ENCODE assay signal across 11 cellular contexts in the genomic region with DNA sequence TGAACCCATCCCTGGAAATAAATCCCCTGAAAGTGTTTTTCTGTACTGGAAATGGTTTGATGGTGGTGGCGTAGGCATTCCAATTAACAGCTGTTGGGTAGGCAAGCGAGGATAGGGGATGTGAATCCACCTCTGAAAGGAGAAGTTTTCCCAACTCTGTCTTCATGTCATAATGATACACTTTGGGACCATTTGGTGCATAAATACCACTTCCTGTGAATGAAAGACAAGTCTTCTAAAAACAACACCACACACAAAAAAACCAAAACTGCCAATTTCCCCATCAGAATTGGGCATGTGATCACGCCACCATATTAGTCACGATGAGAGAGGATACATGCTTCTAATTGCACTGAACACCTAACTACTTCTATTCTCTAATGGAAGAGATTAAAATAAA. TPM values are rescaled to one million over a fixed set of nuclear protein-coding genes. Genes with fewer than 3 reads are reported as not detected.
DNase-seq lines count a peak whose midpoint lies in the region; ATAC-seq and TF ChIP-seq lines count a peak whose summit lies in the region.
"Had no signal": no experiment of that assay in that cellular context is flagged by ENCODE, and none has a peak within 500 bp of the region (broad histone marks: within the 10 kb centered on the region; RNA-seq: fewer than 3 reads in every experiment).

No MANE protein-coding gene starts in this region.

- H3K36me3 Mint-ChIP-seq in T-helper 2 cell treated with Interferon-gamma antibody and Interleukin-4, amounts not matched to agents 5 μg/mL and 100 μg/mL, for 36 hours (ENCODE audit: low read depth) = peaks cover 40% of the 10 kb centered on the region

- H3K9me3 ChIP-seq in A673 (ENCODE audit: low read depth, low read length, poor library complexity, severe bottlenecking) = no peaks in the 10 kb centered on the region

- H3K4me3 ChIP-seq in GM12865 (ENCODE audit: low read depth, low read length) = no peak overlapping the region; the same call in 1 of the 2 replicates
- no peak overlapping the region for H3K4me3 ChIP-seq in A673 (ENCODE audit: low read depth, low read length, poor library complexity, severe bottlenecking)

- no peak overlapping the region for H3K27ac ChIP-seq in A673 (ENCODE audit: low read depth, low read length, poor library complexity, severe bottlenecking)

- TF ChIP-seq CTCF in GM12865 (IDR thresholded peaks at IDR 0.05; ENCODE audit: insufficient read depth, low read depth, low read length, missing control alignments) (no peak), A673 (conservative IDR thresholded peaks at IDR 0.05; ENCODE audit: low read depth, low read length) (no peak)

- no peaks in the 10 kb centered on the region for H3K4me1 ChIP-seq in A673 (ENCODE audit: insufficient read depth, low read length, poor library complexity, severe bottlenecking)

- peak; percentile 35 for ATAC-seq in GM21367 (IDR thresholded peaks at IDR 0.05; ENCODE audit: unreplicated experiment)
- peak; percentile 25 for ATAC-seq in HG03095 (IDR thresholded peaks at IDR 0.05; ENCODE audit: unreplicated experiment)

- H3K27ac Mint-ChIP-seq in T-helper 2 cell treated with Interferon-gamma antibody and Interleukin-4, amounts not matched to agents 5 μg/mL and 100 μg/mL, for 36 hours = peak overlapping the region; percentile 31

- H3K36me3 ChIP-seq in A673 (ENCODE audit: insufficient read depth, low read length, poor library complexity, severe bottlenecking) = no peaks in the 10 kb centered on the region

- H3K4me3 Mint-ChIP-seq in T-helper 2 cell treated with Interferon-gamma antibody and Interleukin-4, amounts not matched to agents 5 μg/mL and 100 μg/mL, for 36 hours = no peak overlapping the region

- H3K27me3 ChIP-seq in A673 (replicated peaks; ENCODE audit: insufficient read depth, low read depth, low read length, poor library complexity) = peaks cover 6% of the 10 kb centered on the region

- POLR2A ChIA-PET in A673 (lab: Charles Lee; ENCODE audit: low non-redundant PET) = no interaction called here

- no peaks in the 10 kb centered on the region for H3K27me3 Mint-ChIP-seq in T-helper 2 cell treated with Interferon-gamma antibody and Interleukin-4, amounts not matched to agents 5 μg/mL and 100 μg/mL, for 36 hours (ENCODE audit: low read depth)

- H3K9me3 Mint-ChIP-seq in T-helper 2 cell treated with Interferon-gamma antibody and Interleukin-4, amounts not matched to agents 5 μg/mL and 100 μg/mL, for 36 hours = no peaks in the 10 kb centered on the region

- H3K4me1 Mint-ChIP-seq in T-helper 2 cell treated with Interferon-gamma antibody and Interleukin-4, amounts not matched to agents 5 μg/mL and 100 μg/mL, for 36 hours (ENCODE audit: low read depth) = peaks cover 22% of the 10 kb centered on the region

- peak; percentile 49 for DNase-seq in GM12865 (ENCODE audit: low read depth)
- DNase-seq in T-helper 2 cell treated with Interferon-gamma antibody and Interleukin-4, amounts not matched to agents 5 μg/mL and 100 μg/mL, for 36 hours (ENCODE audit: low spot score) = no peak
- no peak for DNase-seq in activated CD4-positive, CD25-positive, alpha-beta regulatory T cell (lab: John Stamatoyannopoulos, UW)
- no peak for DNase-seq in NCI-H2196 treated with DMSO at 0.1 percent for 48 hours (lab: John Stamatoyannopoulos, UW; ENCODE audit: unreplicated experiment)
- no peak for DNase-seq in NCI-H2196 (lab: John Stamatoyannopoulos, UW; ENCODE audit: unreplicated experiment)
- DNase-seq in A673 (ENCODE audit: low spot score) = no peak
- DNase-seq: amniotic stem cell; occipital lobe; stimulated activated CD4-positive, alpha-beta T cell treated with anti-CD3 and anti-CD28 coated beads, Interleukin-4, amount 100 ng/mL, for 4 hours had no signal

- intact Hi-C loops in A673 (cut with micrococcal nuclease; ENCODE audit: unreplicated experiment) = no loop called here

- no TSS peak for BruUV-seq in A673 (replicated peaks; lab: Mats Ljungman, UMichigan)

- CTCF ChIA-PET in A673 (lab: Charles Lee) = interaction anchor here (0.7 kb wide), 1 partner anchor 221 kb away, joined by 3 read pairs; no protein-coding TSS in a partner anchor

RNA-seq across cellular contexts. Expression of a gene that starts 6.4 kb away (rescaled TPM):
- total RNA-seq in A673 (2021) = not detected in 2 replicates

RNA-seq across cellular contexts. Expression of a gene that starts 37.5 kb away (rescaled TPM):
- not detected in 2 replicates for total RNA-seq in A673 (2021)
- total RNA-seq: occipital lobe had no signal

RNA-seq across cellular contexts. Expression of a gene that starts 47.1 kb away (rescaled TPM):
- 24.4 and 25.2 TPM in 2 replicates for total RNA-seq in A673 (2021)
